Comparison of ENCODE assay signal across 21 cellular contexts in genomic region chr2:212970132-212970531, GRCh38.
DNase-seq lines count a peak whose midpoint lies in the region; ATAC-seq, FAIRE-seq and TF ChIP-seq lines count a peak whose summit lies in the region.
"Had no signal": no experiment of that assay in that cellular context is flagged by ENCODE, and none has a peak within 500 bp of the region (broad histone marks: within the 10 kb centered on the region; RNA-seq: fewer than 3 reads in every experiment).

No MANE protein-coding gene starts in this region.

- H3K9me3 ChIP-seq in astrocyte (ENCODE audit: insufficient read depth, low read depth, low read length): no peaks in the 10 kb centered on the region
- no peaks in the 10 kb centered on the region for H3K9me3 ChIP-seq in smooth muscle cell (replicated peaks; ENCODE audit: low read depth)
- H3K9me3 ChIP-seq: spleen, thoracic aorta had no signal

- no peak overlapping the region for H3K4me3 ChIP-seq in astrocyte (ENCODE audit: insufficient read depth, low read depth, low read length)
- H3K4me3 ChIP-seq in foreskin fibroblast (ENCODE audit: low read depth in 1 of 2, low read length in 2 of 2): no peak overlapping the region
- no peak overlapping the region for H3K4me3 ChIP-seq in smooth muscle cell
- H3K4me3 ChIP-seq: PC-9, spleen, thoracic aorta had no signal

- H3K9ac ChIP-seq in astrocyte (ENCODE audit: low read length): peak overlapping the region; percentile 3
- no peak overlapping the region for H3K9ac ChIP-seq in smooth muscle cell (ENCODE audit: low read depth)

- H2AFZ ChIP-seq in astrocyte (ENCODE audit: low read depth, low read length) (no peak overlapping the region), smooth muscle cell (ENCODE audit: low read depth) (no peak overlapping the region)
- H2AFZ ChIP-seq: PC-9 had no signal

- peak overlapping the region; percentile 5 for H3K27ac Mint-ChIP-seq in astrocyte (ENCODE audit: unreplicated experiment)
- H3K27ac Mint-ChIP-seq: activated CD4-positive, alpha-beta T cell treated with anti-CD3 and anti-CD28 coated beads, Interleukin-2, amount 10 ng/mL, durations not matched to agents 24 days and 14 days; activated naive CD4-positive, alpha-beta T cell treated with anti-CD3 and anti-CD28 coated beads, Interleukin-2, amount 50 U/mL, for 24 hours had no signal

- H3K4me1 Mint-ChIP-seq in astrocyte (ENCODE audit: low read depth, unreplicated experiment): peaks cover 45% of the 10 kb centered on the region
- H3K4me1 Mint-ChIP-seq: activated CD4-positive, alpha-beta T cell treated with anti-CD3 and anti-CD28 coated beads, Interleukin-2, amount 10 ng/mL, durations not matched to agents 24 days and 14 days; activated naive CD4-positive, alpha-beta T cell treated with anti-CD3 and anti-CD28 coated beads, Interleukin-2, amount 50 U/mL, for 24 hours had no signal

- no peaks in the 10 kb centered on the region for H3K36me3 Mint-ChIP-seq in astrocyte (ENCODE audit: low read depth, unreplicated experiment)
- H3K36me3 Mint-ChIP-seq: activated naive CD4-positive, alpha-beta T cell treated with anti-CD3 and anti-CD28 coated beads, Interleukin-2, amount 50 U/mL, for 24 hours had no signal

- H3K27ac ChIP-seq in astrocyte (ENCODE audit: low read depth, low read length) (peak overlapping the region; percentile 44), smooth muscle cell (ENCODE audit: low read depth) (peak overlapping the region; percentile 51)
- H3K27ac ChIP-seq: PC-9, spleen, thoracic aorta had no signal

- no peaks in the 10 kb centered on the region for H3F3A ChIP-seq in smooth muscle cell (ENCODE audit: low read depth)

- ATAC-seq in GM19397 (IDR thresholded peaks at IDR 0.05; ENCODE audit: unreplicated experiment): no peak

- FAIRE-seq in astrocyte (lab: Jason Lieb, UNC): peak; percentile 52
- FAIRE-seq: H1 had no signal

- H3K4me1 ChIP-seq in astrocyte (ENCODE audit: insufficient read depth, low read length): peaks cover 11% of the 10 kb centered on the region
- peaks cover 15% of the 10 kb centered on the region for H3K4me1 ChIP-seq in smooth muscle cell (ENCODE audit: low read depth)
- H3K4me1 ChIP-seq: spleen had no signal

- DNase-seq in GM03348 (ENCODE audit: low spot score) (peak; percentile 44), astrocyte (ENCODE audit: low read depth) (peak; percentile 66), foreskin fibroblast (peak; percentile 38 to 70), smooth muscle cell (lab: John Stamatoyannopoulos, UW; ENCODE audit: unreplicated experiment) (no peak), NCI-H510A treated with DMSO at 0.1 percent for 48 hours (lab: John Stamatoyannopoulos, UW) (no peak)
- DNase-seq in effector CD8-positive, alpha-beta T cell (lab: John Stamatoyannopoulos, UW): no peak
- DNase-seq: C1 segment of cervical spinal cord, DMS153, foreskin melanocyte, Karpas-422, NCI-H1417 treated with DMSO at 0.1 percent for 48 hours, NCI-H2171 treated with DMSO at 0.1 percent for 48 hours, NCI-H82, PC-9, posterior cingulate gyrus, spleen had no signal

- no peaks in the 10 kb centered on the region for H3K9me3 Mint-ChIP-seq in astrocyte (ENCODE audit: unreplicated experiment)
- H3K9me3 Mint-ChIP-seq: activated CD4-positive, alpha-beta T cell treated with anti-CD3 and anti-CD28 coated beads, Interleukin-2, amount 10 ng/mL, durations not matched to agents 24 days and 14 days; activated naive CD4-positive, alpha-beta T cell treated with anti-CD3 and anti-CD28 coated beads, Interleukin-2, amount 50 U/mL, for 24 hours had no signal

- no peak overlapping the region for H3K4me3 Mint-ChIP-seq in astrocyte (ENCODE audit: unreplicated experiment)
- H3K4me3 Mint-ChIP-seq: activated CD4-positive, alpha-beta T cell treated with anti-CD3 and anti-CD28 coated beads, Interleukin-2, amount 10 ng/mL, durations not matched to agents 24 days and 14 days; activated naive CD4-positive, alpha-beta T cell treated with anti-CD3 and anti-CD28 coated beads, Interleukin-2, amount 50 U/mL, for 24 hours had no signal

- H3K79me2 ChIP-seq in astrocyte (ENCODE audit: insufficient read depth, low read length): no peaks in the 10 kb centered on the region
- no peaks in the 10 kb centered on the region for H3K79me2 ChIP-seq in smooth muscle cell (ENCODE audit: low read depth)

- TF ChIP-seq CTCF in astrocyte (IDR thresholded peaks at IDR 0.05; ENCODE audit: insufficient read depth, low read depth, low read length) (no peak), foreskin fibroblast (IDR thresholded peaks at IDR 0.05; ENCODE audit: low read depth, low read length) (no peak), smooth muscle cell (IDR thresholded peaks at IDR 0.05; ENCODE audit: borderline replicate concordance, insufficient read depth, poor library complexity, severe bottlenecking) (no peak)

- no peaks in the 10 kb centered on the region for H3K27me3 Mint-ChIP-seq in astrocyte (ENCODE audit: low read depth, unreplicated experiment)
- H3K27me3 Mint-ChIP-seq: activated naive CD4-positive, alpha-beta T cell treated with anti-CD3 and anti-CD28 coated beads, Interleukin-2, amount 50 U/mL, for 24 hours had no signal

- H3K4me2 ChIP-seq in astrocyte (ENCODE audit: low read length): peak overlapping the region; percentile 20
- H3K4me2 ChIP-seq in smooth muscle cell: no peak overlapping the region
- H3K4me2 ChIP-seq: PC-9 had no signal

- H4K20me1 ChIP-seq in astrocyte (ENCODE audit: insufficient read depth, low read length): no peaks in the 10 kb centered on the region
- H4K20me1 ChIP-seq in smooth muscle cell (ENCODE audit: low read depth): no peaks in the 10 kb centered on the region

- H3K27me3 ChIP-seq in astrocyte (ENCODE audit: insufficient read depth, low read length) (no peaks in the 10 kb centered on the region), smooth muscle cell (ENCODE audit: low read depth) (no peaks in the 10 kb centered on the region)
- H3K27me3 ChIP-seq: spleen had no signal

- no peaks in the 10 kb centered on the region for H3K36me3 ChIP-seq in astrocyte (ENCODE audit: insufficient read depth, low read length)
- no peaks in the 10 kb centered on the region for H3K36me3 ChIP-seq in smooth muscle cell (ENCODE audit: low read depth)
- H3K36me3 ChIP-seq: spleen, thoracic aorta had no signal

Comparison
In these comparisons a context has a peak if more than half of its experiments do, and no peak if none do; other contexts are left out.
1. DNase-seq: peak in GM03348 (single experiment), astrocyte (single experiment) and foreskin fibroblast (2 of 2); none in smooth muscle cell (single experiment), NCI-H510A treated with DMSO at 0.1 percent for 48 hours (single experiment) and effector CD8-positive, alpha-beta T cell (single experiment).